9 cellular contexts compared by ENCODE assay signal in genomic region chr15:82680200-82681102, GRCh38. TPM values are rescaled to one million over a fixed set of nuclear protein-coding genes. Genes with fewer than 3 reads are reported as not detected.
DNase-seq lines count a peak whose midpoint lies in the region; ATAC-seq and TF ChIP-seq lines count a peak whose summit lies in the region.
"Had no signal": no experiment of that assay in that cellular context is flagged by ENCODE, and none has a peak within 500 bp of the region (broad histone marks: within the 10 kb centered on the region; RNA-seq: fewer than 3 reads in every experiment).

No MANE protein-coding gene starts in this region.

- H3K27me3 Mint-ChIP-seq in activated B cell treated with CpG ODN at 0.5 μM for 24 hours: peaks cover 11% of the 10 kb centered on the region
- H3K27me3 Mint-ChIP-seq in central memory CD8-positive, alpha-beta T cell: no peaks in the 10 kb centered on the region
- peaks cover 91% of the 10 kb centered on the region for H3K27me3 Mint-ChIP-seq in nephron progenitor cell (ENCODE audit: low read depth, poor library complexity)

- H3K9me3 ChIP-seq in heart right ventricle (no peaks in the 10 kb centered on the region), subcutaneous abdominal adipose tissue (ENCODE audit: control insufficient read depth in 5 of 5, low read length in 5 of 5) (peaks cover 0 to 2% (median 0%) of the 10 kb centered on the region in 5 donors)
- H3K9me3 ChIP-seq: heart left ventricle had no signal

- H3K9me3 Mint-ChIP-seq in activated B cell treated with CpG ODN at 0.5 μM for 24 hours (no peaks in the 10 kb centered on the region), nephron progenitor cell (peaks cover 4% of the 10 kb centered on the region)
- H3K9me3 Mint-ChIP-seq in central memory CD8-positive, alpha-beta T cell: no peaks in the 10 kb centered on the region

- WGBS in heart right ventricle, 2 donors: 2 to 3% methylated on average over 68 to 76 of the region's 76 CpGs

- H3K36me3 Mint-ChIP-seq in activated B cell treated with CpG ODN at 0.5 μM for 24 hours (ENCODE audit: low read depth): peaks cover 3% of the 10 kb centered on the region
- peaks cover 2% of the 10 kb centered on the region for H3K36me3 Mint-ChIP-seq in central memory CD8-positive, alpha-beta T cell (ENCODE audit: insufficient read depth)
- H3K36me3 Mint-ChIP-seq in nephron progenitor cell (ENCODE audit: low read depth): no peaks in the 10 kb centered on the region

- H3K27ac Mint-ChIP-seq in activated B cell treated with CpG ODN at 0.5 μM for 24 hours: peak overlapping the region; percentile 82
- H3K27ac Mint-ChIP-seq in central memory CD8-positive, alpha-beta T cell (ENCODE audit: low read depth): peak overlapping the region; percentile 90
- no peak overlapping the region for H3K27ac Mint-ChIP-seq in nephron progenitor cell

- ATAC-seq in heart right ventricle (peak in 3 of 8 donors; percentile 20 to 41 (median 25)), Right ventricle myocardium superior (ENCODE audit: poor library complexity) (no peak), activated B cell treated with CpG ODN at 0.5 μM for 24 hours (ENCODE audit: low read depth) (peak; percentile 93)
- peak; percentile 94 for ATAC-seq in central memory CD8-positive, alpha-beta T cell (replicated peaks; ENCODE audit: extremely low read depth, poor library complexity, severe bottlenecking)

- H3K4me3 Mint-ChIP-seq in activated B cell treated with CpG ODN at 0.5 μM for 24 hours (peak overlapping the region; percentile 87), nephron progenitor cell (peak overlapping the region; percentile 89)
- peak overlapping the region; percentile 82 for H3K4me3 Mint-ChIP-seq in central memory CD8-positive, alpha-beta T cell

- H3K9ac ChIP-seq in subcutaneous abdominal adipose tissue (ENCODE audit: low read length in 5 of 5): no peak overlapping the region

- H3K4me1 Mint-ChIP-seq in activated B cell treated with CpG ODN at 0.5 μM for 24 hours (peaks cover 12% of the 10 kb centered on the region), nephron progenitor cell (peaks cover 9% of the 10 kb centered on the region)
- peaks cover 15% of the 10 kb centered on the region for H3K4me1 Mint-ChIP-seq in central memory CD8-positive, alpha-beta T cell

- CTCF ChIA-PET in activated B cell treated with CpG ODN at 0.5 μM for 24 hours (lab: Charles Lee): no interaction called here

- H3K4me3 ChIP-seq in heart right ventricle (peak overlapping the region in 7 of 10 donors; percentile 18 to 51 (median 20)), subcutaneous abdominal adipose tissue (ENCODE audit: low read depth in 1 of 5, low read length in 5 of 5) (peak overlapping the region in 3 of 5 donors; percentile 17 to 39 (median 34))

- H3K27ac ChIP-seq in heart right ventricle (no peak overlapping the region), subcutaneous abdominal adipose tissue (ENCODE audit: low read depth, low read length) (no peak overlapping the region)
- H3K27ac ChIP-seq: heart left ventricle had no signal

- H3K4me1 ChIP-seq in heart right ventricle (peaks cover 0 to 7% (median 3%) of the 10 kb centered on the region in 9 donors), subcutaneous abdominal adipose tissue (ENCODE audit: control insufficient read depth in 5 of 5, insufficient read depth in 5 of 5, low read length in 5 of 5) (peaks cover 0 to 6% (median 3%) of the 10 kb centered on the region in 5 donors)

- H3K36me3 ChIP-seq in heart right ventricle (no peaks in the 10 kb centered on the region), subcutaneous abdominal adipose tissue (ENCODE audit: control insufficient read depth in 5 of 5, insufficient read depth in 5 of 5, low read length in 5 of 5) (no peaks in the 10 kb centered on the region)
- H3K36me3 ChIP-seq: heart left ventricle had no signal

- DNase-seq in heart right ventricle (peak in 1 of 2 donors; percentile 20), Right ventricle myocardium superior (no peak), HK-2 (ENCODE audit: unreplicated experiment) (peak; percentile 7), activated B cell treated with CpG ODN at 0.5 μM for 24 hours (peak; percentile 59), nephron progenitor cell (peak; percentile 85), OCI-M1 (lab: John Stamatoyannopoulos, UW) (no peak)
- peak; percentile 49 to 63 for DNase-seq in central memory CD8-positive, alpha-beta T cell (ENCODE audit: low spot score in 2 of 2)
- DNase-seq: heart left ventricle had no signal

- TF ChIP-seq CTCF in heart right ventricle (IDR thresholded peaks at IDR 0.05) (no peak), activated B cell treated with CpG ODN at 0.5 μM for 24 hours (IDR thresholded peaks at IDR 0.05) (no peak), nephron progenitor cell (IDR thresholded peaks at IDR 0.05) (no peak)

- intact Hi-C loops in heart right ventricle (cut with DNase I) (no loop called here), Right ventricle myocardium superior (cut with DNase I) (no loop called here), activated B cell treated with CpG ODN at 0.5 μM for 24 hours (cut with micrococcal nuclease) (loop anchor here (1.0 to 2.0 kb wide), 6 partner anchors 28 to 331 kb away; partner anchors contain the start of genes AP3B2, C15orf40, RAMAC and RPS17)

- H3K27me3 ChIP-seq in heart right ventricle (peaks cover 8 to 67% (median 46%) of the 10 kb centered on the region in 7 donors), subcutaneous abdominal adipose tissue (ENCODE audit: control insufficient read depth in 5 of 5, insufficient read depth in 4 of 5, low read length in 5 of 5) (peaks cover 20 to 26% (median 22%) of the 10 kb centered on the region in 5 donors)

- POLR2A ChIA-PET in activated B cell treated with CpG ODN at 0.5 μM for 24 hours (lab: Charles Lee): interaction anchor here (0.6 to 1.9 kb wide), 6 partner anchors 9 to 532 kb away, joined by 3 to 6 read pairs (median 4); partner anchors contain the start of genes C15orf40 and RAMAC

RNA-seq across cellular contexts. Expression of gene AP3B2, which starts 29.2 kb away (rescaled TPM):
- total RNA-seq in heart right ventricle (1 to 10 TPM in 1 of 10 donors, under 1 TPM in 5, not detected in 4; 0.12 to 1.4 (median 0.40) TPM), Right ventricle myocardium superior (1.7 TPM), activated B cell treated with CpG ODN at 0.5 μM for 24 hours (0.22 and 0.46 TPM in 2 replicates)
- polyA plus RNA-seq in heart right ventricle: under 1 TPM; 0.16 to 0.51 TPM

RNA-seq across cellular contexts. Expression of gene CPEB1, which starts 33.3 kb away (rescaled TPM):
- 1 to 10 TPM in 7 of 10 donors, under 1 TPM in 3; 0.38 to 5.2 (median 1.5) TPM for total RNA-seq in heart right ventricle
- under 1 TPM; 0.20 to 0.37 TPM for polyA plus RNA-seq in heart right ventricle
- 1.3 TPM for total RNA-seq in Right ventricle myocardium superior
- not detected in 2 replicates for total RNA-seq in activated B cell treated with CpG ODN at 0.5 μM for 24 hours

Comparison
In these comparisons a context has a peak if more than half of its experiments do, and no peak if none do; other contexts are left out.
1. DNase-seq: peak in HK-2 (single experiment), activated B cell treated with CpG ODN at 0.5 μM for 24 hours (single experiment), central memory CD8-positive, alpha-beta T cell (2 of 2) and nephron progenitor cell (single experiment); none in Right ventricle myocardium superior (single experiment) and OCI-M1 (single experiment).
2. Peak in every context shown above with its lines, with median percentiles within 50 percentile points of each other: H3K4me3 Mint-ChIP-seq.